8 cellular contexts compared by ENCODE assay signal in genomic region chr19:13060964-13061927, GRCh38. TPM values are rescaled to one million over a fixed set of nuclear protein-coding genes. Genes with fewer than 3 reads are reported as not detected.
A peak's percentile ranks its signal among the peaks of the same experiment; 100 is the strongest.
DNase-seq lines count a peak whose midpoint lies in the region; ATAC-seq and TF ChIP-seq lines count a peak whose summit lies in the region.

No MANE protein-coding gene starts in this region.

- H3K27me3 ChIP-seq in ascending aorta (no peaks in the 10 kb centered on the region), right atrium auricular region (no peaks in the 10 kb centered on the region), prostate gland (replicated peaks; ENCODE audit: insufficient read depth) (no peaks in the 10 kb centered on the region), upper lobe of right lung (no peaks in the 10 kb centered on the region)

- TF ChIP-seq CTCF in AG10803 (conservative IDR thresholded peaks at IDR 0.05; ENCODE audit: low read length) (peak; percentile 83), ascending aorta (IDR thresholded peaks at IDR 0.05) (peak; percentile 97 to 99 (median 97)), right atrium auricular region (IDR thresholded peaks at IDR 0.05) (peak; percentile 94 to 99), prostate gland (IDR thresholded peaks at IDR 0.05) (peak; percentile 85 to 98 (median 94)), upper lobe of right lung (IDR thresholded peaks at IDR 0.05) (peak; percentile 97)

- H3K9me3 ChIP-seq in ascending aorta (no peaks in the 10 kb centered on the region), right atrium auricular region (no peaks in the 10 kb centered on the region), prostate gland (no peaks in the 10 kb centered on the region), upper lobe of right lung (no peaks in the 10 kb centered on the region)

- no peak for TF ChIP-seq POLR2A in prostate gland (IDR thresholded peaks at IDR 0.05)

- peak; percentile 70 for ATAC-seq in GM21381 (IDR thresholded peaks at IDR 0.05; ENCODE audit: unreplicated experiment)
- peak; percentile 92 for ATAC-seq in upper lobe of right lung

- H3K4me3 ChIP-seq in AG10803 (ENCODE audit: low read length) (peak overlapping the region; percentile 49), ascending aorta (peak overlapping the region; percentile 44 to 65), right atrium auricular region (peak overlapping the region; percentile 29 to 50), prostate gland (peak overlapping the region; percentile 14 to 22), upper lobe of right lung (peak overlapping the region; percentile 49)

- H3K36me3 ChIP-seq in ascending aorta (no peaks in the 10 kb centered on the region), right atrium auricular region (no peaks in the 10 kb centered on the region), prostate gland (no peaks in the 10 kb centered on the region), upper lobe of right lung (no peaks in the 10 kb centered on the region)

- peak; percentile 61 for DNase-seq in AG10803 (ENCODE audit: low read depth)
- DNase-seq in NCI-H146 (lab: John Stamatoyannopoulos, UW): peak; percentile 83
- peak; percentile 72 for DNase-seq in T-helper 9 cell
- peak in 1 of 2 donors; percentile 92 for DNase-seq in ascending aorta (ENCODE audit: low spot score in 2 of 2)
- DNase-seq in right atrium auricular region (ENCODE audit: low spot score): peak; percentile 80
- DNase-seq in prostate gland (ENCODE audit: low spot score): peak; percentile 81
- DNase-seq in upper lobe of right lung: peak; percentile 90

- H3K27ac ChIP-seq in ascending aorta (peak overlapping the region; percentile 99), right atrium auricular region (peak overlapping the region; percentile 91), prostate gland (peak overlapping the region; percentile 95 to 96), upper lobe of right lung (peak overlapping the region; percentile 53)

- intact Hi-C loops in ascending aorta (cut with DNase I): loop anchor here (1.0 to 5.0 kb wide), 5 partner anchors 27 to 78 kb away; no protein-coding TSS in a partner anchor
- intact Hi-C loops in prostate gland (cut with DNase I): loop anchor here (1.0 to 2.0 kb wide), 2 partner anchors 64 to 78 kb away; no protein-coding TSS in a partner anchor
- intact Hi-C loops in upper lobe of right lung (cut with DNase I): no loop called here

- WGBS in prostate gland: under 1% methylated on average over 38 of the region's 40 CpGs

- H3K4me1 ChIP-seq in ascending aorta: peaks cover 81 to 97% of the 10 kb centered on the region in 2 donors
- peaks cover 0 to 100% of the 10 kb centered on the region in 2 donors for H3K4me1 ChIP-seq in right atrium auricular region
- H3K4me1 ChIP-seq in prostate gland (replicated peaks): peaks cover 66% of the 10 kb centered on the region
- peaks cover 80% of the 10 kb centered on the region for H3K4me1 ChIP-seq in upper lobe of right lung

RNA-seq across cellular contexts. Expression of gene LYL1, which starts 41.4 kb away (rescaled TPM):
- total RNA-seq in ascending aorta (46.7 TPM), right atrium auricular region (10 to 100 TPM; 10.2 to 15.3 TPM), prostate gland (10 to 100 TPM in 1 of 2 donors, 1 to 10 TPM in 1; 4.6 to 13.3 TPM), upper lobe of right lung (21.8 TPM)

RNA-seq across cellular contexts. Expression of gene TRMT1, which starts 55.3 kb away (rescaled TPM):
- total RNA-seq in ascending aorta: 17.3 TPM
- 10 to 100 TPM; 13.6 to 15.0 TPM for total RNA-seq in right atrium auricular region
- total RNA-seq in prostate gland: 10 to 100 TPM; 23.3 to 55.4 TPM
- total RNA-seq in upper lobe of right lung: 33.7 TPM

RNA-seq across cellular contexts. Expression of gene NACC1, which starts 56.8 kb away (rescaled TPM):
- total RNA-seq in ascending aorta (35.5 TPM), right atrium auricular region (10 to 100 TPM; 25.4 to 27.3 TPM), prostate gland (10 to 100 TPM; 52.4 to 91.9 TPM), upper lobe of right lung (39.8 TPM)
